ENCODE assay signal across 1 cellular context in genomic region chr6:15106958-15107643, GRCh38.
TF ChIP-seq lines count a peak whose summit lies in the region.

No MANE protein-coding gene starts in this region.

TF ChIP-seq in K562, 482 proteins besides CTCF, POLR2A, EP300 and RAD21 (continued from another document and continues in another):
- TF ChIP-seq ZNF407 (IDR thresholded peaks at IDR 0.05; ENCODE audit: low read depth) = no peak
- TF ChIP-seq HDAC8 (tag; IDR thresholded peaks at IDR 0.05) = no peak
- TF ChIP-seq HDAC3 (IDR thresholded peaks at IDR 0.05; ENCODE audit: borderline replicate concordance, partially characterized antibody) = no peak
- TF ChIP-seq ARID1B (IDR thresholded peaks at IDR 0.05) = peak; percentile 88
- no peak for TF ChIP-seq ZBTB40 (IDR thresholded peaks at IDR 0.05)
- no peak for TF ChIP-seq ZBTB40 (CRISPR knock-in tag; IDR thresholded peaks at IDR 0.05)
- TF ChIP-seq PRMT5 (CRISPR knock-in tag; IDR thresholded peaks at IDR 0.05) = no peak
- no peak for TF ChIP-seq STAT5B (CRISPR knock-in tag; IDR thresholded peaks at IDR 0.05)
- no peak for TF ChIP-seq SRSF9 (IDR thresholded peaks at IDR 0.05; ENCODE audit: borderline replicate concordance, low read depth, low read length)
- no peak for TF ChIP-seq SIRT6 (IDR thresholded peaks at IDR 0.05; ENCODE audit: low read depth, low read length)
- TF ChIP-seq HES1 (IDR thresholded peaks at IDR 0.05; ENCODE audit: low read depth) = no peak
- peak; percentile 39 for TF ChIP-seq SMAD4 (CRISPR knock-in tag; conservative IDR thresholded peaks at IDR 0.05)
- TF ChIP-seq HDGF (IDR thresholded peaks at IDR 0.05) = no peak
- no peak for TF ChIP-seq ETV6 (IDR thresholded peaks at IDR 0.05; ENCODE audit: borderline replicate concordance in 1 of 2, low read depth in 2 of 2, low read length in 1 of 2)
- no peak for TF ChIP-seq ETV6 (CRISPR knock-in tag; IDR thresholded peaks at IDR 0.05; ENCODE audit: borderline replicate concordance)
- TF ChIP-seq ZC3H4 (CRISPR knock-in tag; IDR thresholded peaks at IDR 0.05; ENCODE audit: borderline replicate concordance) = no peak
- no peak for TF ChIP-seq ZNF584 (CRISPR knock-in tag; IDR thresholded peaks at IDR 0.05; ENCODE audit: low read depth)
- TF ChIP-seq ZNF133 (CRISPR knock-in tag; IDR thresholded peaks at IDR 0.05) = no peak
- TF ChIP-seq CCNT2 (IDR thresholded peaks at IDR 0.05; ENCODE audit: borderline replicate concordance, extremely low read depth, insufficient read length, low read depth, low read length) = peak; percentile 67
- no peak for TF ChIP-seq ZNF232 (CRISPR knock-in tag; IDR thresholded peaks at IDR 0.05)
- TF ChIP-seq MITF (IDR thresholded peaks at IDR 0.05) = 0 out of 2 replicates have a peak, but pooled peaks have one; percentile 13
- peak; percentile 56; the same call in 1 of the 2 replicates for TF ChIP-seq ZBTB12 (CRISPR knock-in tag; IDR thresholded peaks at IDR 0.05)
- no peak for TF ChIP-seq NFIX (CRISPR knock-in tag; IDR thresholded peaks at IDR 0.05; ENCODE audit: low read depth)
- no peak for TF ChIP-seq PHF20 (IDR thresholded peaks at IDR 0.05; ENCODE audit: partially characterized antibody)
- no peak for TF ChIP-seq ZNF77 (CRISPR knock-in tag; IDR thresholded peaks at IDR 0.05)
- 0 out of 2 replicates have a peak, but pooled peaks have one; percentile 66 for TF ChIP-seq RREB1 (CRISPR knock-in tag; IDR thresholded peaks at IDR 0.05)
- TF ChIP-seq KDM2B (CRISPR knock-in tag; IDR thresholded peaks at IDR 0.05) = no peak
- no peak for TF ChIP-seq CHD1 (IDR thresholded peaks at IDR 0.05; ENCODE audit: low read length)
- 0 out of 2 replicates have a peak, but pooled peaks have one; percentile 52 for TF ChIP-seq TAF7 (tag; IDR thresholded peaks at IDR 0.05)
- no peak for TF ChIP-seq SMAD2 (IDR thresholded peaks at IDR 0.05; ENCODE audit: low read depth, low read length)
